19 cellular contexts compared by ENCODE assay signal in genomic region chr14:81537193-81537592, GRCh38. TPM values are rescaled to one million over a fixed set of nuclear protein-coding genes. Genes with fewer than 3 reads are reported as not detected.
DNase-seq lines count a peak whose midpoint lies in the region; ATAC-seq, FAIRE-seq and TF ChIP-seq lines count a peak whose summit lies in the region.
"Had no signal": no experiment of that assay in that cellular context is flagged by ENCODE, and none has a peak within 500 bp of the region (broad histone marks: within the 10 kb centered on the region; RNA-seq: fewer than 3 reads in every experiment).

No MANE protein-coding gene starts in this region.

- H2BK120ac ChIP-seq in mesendoderm (ENCODE audit: low read depth, low read length) = no peak overlapping the region

- H4K5ac ChIP-seq in mesendoderm (ENCODE audit: low read length) = no peak overlapping the region

- peaks cover 8% of the 10 kb centered on the region for H3K79me1 ChIP-seq in mesendoderm (ENCODE audit: low read length)

- no peak overlapping the region for H3K4me2 ChIP-seq in mesendoderm (ENCODE audit: low read length)
- H3K4me2 ChIP-seq: KMS-11 had no signal

- H3K27ac ChIP-seq in left ventricle myocardium inferior (replicated peaks) (peak overlapping the region; percentile 77), mesendoderm (ENCODE audit: low read depth, low read length) (no peak overlapping the region), thyroid gland (no peak overlapping the region)
- H3K27ac ChIP-seq in effector memory CD4-positive, alpha-beta T cell (ENCODE audit: insufficient read depth, low read length, poor library complexity, severe bottlenecking) = no peak overlapping the region
- H3K27ac ChIP-seq: C4-2B, KMS-11 had no signal

- H3K56ac ChIP-seq in mesendoderm (ENCODE audit: low read length) = no peak overlapping the region

- H3K23ac ChIP-seq in mesendoderm (ENCODE audit: low read length) = no peak overlapping the region

- H3K9me3 ChIP-seq in left ventricle myocardium inferior (replicated peaks) = peaks cover 3% of the 10 kb centered on the region
- no peaks in the 10 kb centered on the region for H3K9me3 ChIP-seq in thyroid gland
- H3K9me3 ChIP-seq in effector memory CD4-positive, alpha-beta T cell (ENCODE audit: control insufficient read depth, low read length) = no peaks in the 10 kb centered on the region

- intact Hi-C loops in left ventricle myocardium inferior (cut with micrococcal nuclease) (no loop called here), Right ventricle myocardium superior (cut with DNase I) (no loop called here), thyroid gland (cut with DNase I) (no loop called here)

- TF ChIP-seq POLR2A in thyroid gland (IDR thresholded peaks at IDR 0.05) = no peak

- H4K8ac ChIP-seq in mesendoderm (ENCODE audit: low read depth, low read length) = no peak overlapping the region

- TF ChIP-seq CTCF in left ventricle myocardium inferior (IDR thresholded peaks at IDR 0.05; ENCODE audit: borderline replicate concordance) (no peak), bronchial epithelial cell (IDR thresholded peaks at IDR 0.05; ENCODE audit: insufficient read depth, low read length, severe bottlenecking) (no peak), thyroid gland (IDR thresholded peaks at IDR 0.05) (no peak)

- no peak overlapping the region for H3K9ac ChIP-seq in mesendoderm (ENCODE audit: low read length)
- H3K9ac ChIP-seq: KMS-11 had no signal

- no peak overlapping the region for H3K18ac ChIP-seq in mesendoderm (ENCODE audit: low read length)

- H3K79me2 ChIP-seq in mesendoderm (ENCODE audit: control insufficient read depth, insufficient read depth, low read length) = peaks cover 8% of the 10 kb centered on the region

- H2BK15ac ChIP-seq in mesendoderm (replicated peaks; ENCODE audit: low read depth) = peak overlapping the region; percentile 41

- H3K27me3 ChIP-seq in left ventricle myocardium inferior (ENCODE audit: low read depth) = peaks cover 17% of the 10 kb centered on the region
- H3K27me3 ChIP-seq in bronchial epithelial cell (ENCODE audit: control insufficient read depth, insufficient read depth, low read length) = no peaks in the 10 kb centered on the region
- no peaks in the 10 kb centered on the region for H3K27me3 ChIP-seq in mesendoderm (ENCODE audit: insufficient read depth, low read length, poor library complexity)
- H3K27me3 ChIP-seq in thyroid gland = no peaks in the 10 kb centered on the region
- no peaks in the 10 kb centered on the region for H3K27me3 ChIP-seq in effector memory CD4-positive, alpha-beta T cell (replicated peaks; ENCODE audit: control insufficient read depth, insufficient read depth, low read length, poor library complexity, severe bottlenecking)

- no CpG with 5 or more reads among the region's 2 CpGs for WGBS in mesendoderm (ENCODE audit: extremely low coverage, insufficient coverage, low lambda C conversion rate)
- 71 to 75% methylated on average over 2 of the region's 2 CpGs for WGBS in thyroid gland, 2 donors

- H3K36me3 ChIP-seq in left ventricle myocardium inferior (no peaks in the 10 kb centered on the region), bronchial epithelial cell (ENCODE audit: control insufficient read depth, insufficient read depth, low read length) (no peaks in the 10 kb centered on the region), mesendoderm (ENCODE audit: control insufficient read depth, insufficient read depth, low read length) (no peaks in the 10 kb centered on the region), thyroid gland (no peaks in the 10 kb centered on the region)
- no peaks in the 10 kb centered on the region for H3K36me3 ChIP-seq in effector memory CD4-positive, alpha-beta T cell (ENCODE audit: control insufficient read depth, insufficient read depth, low read length)

- H3K4ac ChIP-seq in mesendoderm (ENCODE audit: low read depth, low read length) = no peak overlapping the region

- no peak overlapping the region for H2BK5ac ChIP-seq in mesendoderm (ENCODE audit: low read length)

- ATAC-seq in Right ventricle myocardium superior (ENCODE audit: poor library complexity) = no peak
- ATAC-seq: SK-N-SH treated with all-trans-retinoic acid at 6 μM for 48 hours had no signal

- DNase-seq in left ventricle myocardium inferior (no peak), Right ventricle myocardium superior (no peak), bronchial epithelial cell (ENCODE audit: low read depth) (peak; percentile 20), mesendoderm (no peak), thyroid gland (no peak), RCC 7860 (ENCODE audit: low spot score) (no peak)
- no peak for DNase-seq in effector memory CD4-positive, alpha-beta T cell
- DNase-seq: DMS79; NCI-H1105 treated with DMSO at 0.1 percent for 48 hours; NCI-H187 treated with DMSO at 0.1 percent for 48 hours; NCI-H2107; NCI-H510A; NCI-H774; NK-92 treated with Interleukin-12 subunit alpha and Interleukin-12 subunit beta, amount 100 ng/mL, for 24 hours had no signal

- peaks cover 41% of the 10 kb centered on the region for H3K4me1 ChIP-seq in left ventricle myocardium inferior
- no peaks in the 10 kb centered on the region for H3K4me1 ChIP-seq in mesendoderm (ENCODE audit: control insufficient read depth, low read depth, low read length)
- H3K4me1 ChIP-seq in thyroid gland = peaks cover 4 to 7% of the 10 kb centered on the region in 2 donors
- peaks cover 16% of the 10 kb centered on the region for H3K4me1 ChIP-seq in effector memory CD4-positive, alpha-beta T cell (ENCODE audit: control insufficient read depth, insufficient read depth, low read length, poor library complexity, severe bottlenecking)

- FAIRE-seq in bronchial epithelial cell (lab: Jason Lieb, UNC) (no peak), RCC 7860 (lab: Jason Lieb, UNC) (no peak)
- FAIRE-seq: A204.1, D721Med had no signal

- no peak overlapping the region for H2AK5ac ChIP-seq in mesendoderm (ENCODE audit: low read length)

- no peak overlapping the region for H3K4me3 ChIP-seq in left ventricle myocardium inferior
- H3K4me3 ChIP-seq in bronchial epithelial cell (ENCODE audit: low read depth, low read length) = no peak overlapping the region
- no peak overlapping the region for H3K4me3 ChIP-seq in mesendoderm (ENCODE audit: low read length)
- no peak overlapping the region for H3K4me3 ChIP-seq in thyroid gland (replicated peaks in 1 of 3)
- H3K4me3 ChIP-seq in effector memory CD4-positive, alpha-beta T cell (ENCODE audit: insufficient read depth, low read depth, low read length, poor library complexity, severe bottlenecking) = no peak overlapping the region

RNA-seq across cellular contexts. Expression of gene SEL1L, which starts 3.5 kb away (rescaled TPM):
- total RNA-seq in left ventricle myocardium inferior (54.4 TPM), Right ventricle myocardium superior (46.0 TPM), bronchial epithelial cell (125 and 128 TPM in 2 replicates), thyroid gland (10 to 100 TPM; 65.4 to 96.2 (median 89.6) TPM)
- polyA plus RNA-seq in mesendoderm (2013, experiment 1 of 2) = 12.1 TPM
- 11.6 TPM for polyA plus RNA-seq in mesendoderm (2013, experiment 2 of 2)
